1 cellular context compared by ENCODE assay signal in genomic region chr10:50470798-50471582, GRCh38.
TF ChIP-seq lines count a peak whose summit lies in the region.

No MANE protein-coding gene starts in this region.

TF ChIP-seq in WTC11, 78 proteins besides CTCF, POLR2A, EP300 and RAD21 (continued from another document):
- TF ChIP-seq ARID4B (CRISPR knock-in tag; IDR thresholded peaks at IDR 0.05; ENCODE audit: borderline replicate concordance) (no peak), SP1 (CRISPR knock-in tag; conservative IDR thresholded peaks at IDR 0.05) (no peak), CREB1 (CRISPR knock-in tag; IDR thresholded peaks at IDR 0.05) (no peak), IRF1 (CRISPR knock-in tag; IDR thresholded peaks at IDR 0.05) (no peak), ELF4 (CRISPR knock-in tag; IDR thresholded peaks at IDR 0.05; ENCODE audit: low read depth) (no peak), SMAD4 (CRISPR knock-in tag; IDR thresholded peaks at IDR 0.05) (no peak), ZNF423 (CRISPR knock-in tag; IDR thresholded peaks at IDR 0.05) (no peak), ZNF138 (CRISPR knock-in tag; conservative IDR thresholded peaks at IDR 0.05) (no peak), MXD4 (CRISPR knock-in tag; IDR thresholded peaks at IDR 0.05; ENCODE audit: borderline replicate concordance) (no peak), FOXP1 (CRISPR knock-in tag; IDR thresholded peaks at IDR 0.05; ENCODE audit: borderline replicate concordance) (no peak), ZNF532 (CRISPR knock-in tag; IDR thresholded peaks at IDR 0.05; ENCODE audit: borderline replicate concordance) (no peak), TCF7 (CRISPR knock-in tag; IDR thresholded peaks at IDR 0.05; ENCODE audit: low read depth) (no peak)
